In genomic region chr11:133269272-133269671, GRCh38 we compare ENCODE assay signal across 14 cellular contexts.
DNase-seq lines count a peak whose midpoint lies in the region; ATAC-seq and TF ChIP-seq lines count a peak whose summit lies in the region.
"Had no signal": no experiment of that assay in that cellular context is flagged by ENCODE, and none has a peak within 500 bp of the region (broad histone marks: within the 10 kb centered on the region; RNA-seq: fewer than 3 reads in every experiment).

No MANE protein-coding gene starts in this region.

- intact Hi-C loops in CD8-positive, alpha-beta T cell (cut with DNase I, micrococcal nuclease), result no loop called here

- H3K27ac Mint-ChIP-seq in CD8-positive, alpha-beta T cell, result no peak overlapping the region
- H3K27ac Mint-ChIP-seq: B cell, T-helper 17 cell had no signal

- H3K4me1 Mint-ChIP-seq in CD8-positive, alpha-beta T cell (ENCODE audit: low read depth), result no peaks in the 10 kb centered on the region
- H3K4me1 Mint-ChIP-seq: B cell, T-helper 17 cell had no signal

- DNase-seq in GM13977 (ENCODE audit: low spot score), result peak; percentile 67
- DNase-seq in T-helper 9 cell, result no peak
- no peak for DNase-seq in Kasumi-1 (lab: John Stamatoyannopoulos, UW)
- DNase-seq in CD8-positive, alpha-beta T cell, result no peak
- no peak for DNase-seq in mucosa of gallbladder (ENCODE audit: low spot score)
- DNase-seq: activated CD8-positive, alpha-beta memory T cell treated with anti-CD3 and anti-CD28 coated beads, Interleukin-2, amount 50 U/mL, for 4 hours; islet precursor cell; NCI-H1092 treated with DMSO at 0.1 percent for 48 hours; stimulated activated naive CD4-positive, alpha-beta T cell treated with Interleukin-2 at 50 U/mL for 16 hours; T-helper 17 cell had no signal

- CTCF ChIA-PET in CD8-positive, alpha-beta T cell (lab: Charles Lee), result no interaction called here

- ATAC-seq in GM19328 (IDR thresholded peaks at IDR 0.05; ENCODE audit: unreplicated experiment) (peak; percentile 94), HG02678 (IDR thresholded peaks at IDR 0.05; ENCODE audit: unreplicated experiment) (peak; percentile 97), HG03439 (IDR thresholded peaks at IDR 0.05; ENCODE audit: unreplicated experiment) (peak; percentile 97)
- ATAC-seq in CD8-positive, alpha-beta T cell, result no peak
- ATAC-seq: T-helper 17 cell had no signal

- no peaks in the 10 kb centered on the region for H3K9me3 Mint-ChIP-seq in CD8-positive, alpha-beta T cell

- POLR2A ChIA-PET in CD8-positive, alpha-beta T cell (lab: Charles Lee), result no interaction called here

- H3K27me3 Mint-ChIP-seq in CD8-positive, alpha-beta T cell (ENCODE audit: low read depth), result no peaks in the 10 kb centered on the region
- H3K27me3 Mint-ChIP-seq: B cell had no signal

- H3K36me3 ChIP-seq in CD8-positive, alpha-beta T cell (ENCODE audit: insufficient read depth, low read length), result no peaks in the 10 kb centered on the region

- H3K4me1 ChIP-seq in CD8-positive, alpha-beta T cell (ENCODE audit: insufficient read depth, low read length), result no peaks in the 10 kb centered on the region

- no peak overlapping the region for H3K4me3 Mint-ChIP-seq in CD8-positive, alpha-beta T cell
- H3K4me3 Mint-ChIP-seq: B cell, T-helper 17 cell had no signal

- in situ Hi-C loops in GM13977 (cut with MboI; ENCODE audit: low pct_unique_long_range_greater_than_20kb, low sequenced_read_pairs, unreplicated experiment), result no loop called here

- H3K9me3 ChIP-seq in CD8-positive, alpha-beta T cell (ENCODE audit: low read length), result no peaks in the 10 kb centered on the region

- no peak overlapping the region for H3K27ac ChIP-seq in CD8-positive, alpha-beta T cell (ENCODE audit: low read depth, low read length)

- no peaks in the 10 kb centered on the region for H3K36me3 Mint-ChIP-seq in CD8-positive, alpha-beta T cell

- no peak for TF ChIP-seq CTCF in GM13977 (IDR thresholded peaks at IDR 0.05; ENCODE audit: extremely low read depth, insufficient read depth, missing control alignments)
- TF ChIP-seq CTCF in CD8-positive, alpha-beta T cell (IDR thresholded peaks at IDR 0.05), result no peak

- no peak overlapping the region for H3K4me3 ChIP-seq in CD8-positive, alpha-beta T cell (ENCODE audit: low read depth, low read length)

- H3K27me3 ChIP-seq in CD8-positive, alpha-beta T cell (ENCODE audit: insufficient read depth, low read length), result no peaks in the 10 kb centered on the region
